In the genomic region with DNA sequence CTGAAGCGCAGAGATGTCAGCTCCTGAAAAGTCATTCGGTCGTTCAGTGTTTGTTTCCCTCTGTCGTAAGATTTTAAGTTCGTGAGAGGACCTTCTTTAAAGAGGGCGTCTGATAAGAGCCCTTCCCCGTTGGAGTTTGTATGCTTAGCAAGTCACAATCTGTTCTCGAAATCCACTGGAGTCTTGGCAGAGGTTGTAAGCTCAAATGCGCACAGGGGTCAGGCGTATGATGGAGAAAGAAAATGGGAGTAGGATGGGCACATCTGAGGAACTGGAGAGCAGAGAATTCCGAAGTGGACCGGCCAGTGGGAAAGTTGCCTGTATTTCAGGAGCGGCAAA, we compare ENCODE assay signal across 8 cellular contexts. TPM values are rescaled to one million over a fixed set of nuclear protein-coding genes. Genes with fewer than 3 reads are reported as not detected.
DNase-seq lines count a peak whose midpoint lies in the region; ATAC-seq and TF ChIP-seq lines count a peak whose summit lies in the region.

No MANE protein-coding gene starts in this region.

- H3K27me3 Mint-ChIP-seq in activated CD4-positive, alpha-beta T cell treated with anti-CD3 and anti-CD28 coated beads, Interleukin-2, amount 10 ng/mL, durations not matched to agents 24 days and 14 days, result peaks cover 10% of the 10 kb centered on the region

- intact Hi-C loops in activated CD4-positive, alpha-beta T cell treated with anti-CD3 and anti-CD28 coated beads, Interleukin-2, amount 10 ng/mL, durations not matched to agents 24 days and 14 days (cut with micrococcal nuclease), result loop anchor here (2.0 kb wide), 1 partner anchor 14 kb away; no protein-coding TSS in a partner anchor
- intact Hi-C loops in uterus (cut with DNase I; ENCODE audit: low total_unique reads), result no loop called here

- H3K9me3 ChIP-seq in endocrine pancreas (ENCODE audit: control insufficient read depth, low read length) (no peaks in the 10 kb centered on the region), mononuclear cell (ENCODE audit: low read depth, low read length) (no peaks in the 10 kb centered on the region), uterus (no peaks in the 10 kb centered on the region)

- no peaks in the 10 kb centered on the region for H3K27me3 ChIP-seq in endocrine pancreas (ENCODE audit: control insufficient read depth, insufficient read depth, low read length)
- no peaks in the 10 kb centered on the region for H3K27me3 ChIP-seq in mononuclear cell (ENCODE audit: insufficient read depth, low read length)
- H3K27me3 ChIP-seq in uterus, result no peaks in the 10 kb centered on the region

- H3K36me3 ChIP-seq in endocrine pancreas (ENCODE audit: control insufficient read depth, insufficient read depth, low read length) (no peaks in the 10 kb centered on the region), uterus (no peaks in the 10 kb centered on the region)

- H3K36me3 Mint-ChIP-seq in activated CD4-positive, alpha-beta T cell treated with anti-CD3 and anti-CD28 coated beads, Interleukin-2, amount 10 ng/mL, durations not matched to agents 24 days and 14 days (ENCODE audit: low read depth), result peaks cover 8% of the 10 kb centered on the region

- peaks cover 7% of the 10 kb centered on the region for H3K9me3 Mint-ChIP-seq in activated CD4-positive, alpha-beta T cell treated with anti-CD3 and anti-CD28 coated beads, Interleukin-2, amount 10 ng/mL, durations not matched to agents 24 days and 14 days

- H3K4me1 ChIP-seq in endocrine pancreas (ENCODE audit: control insufficient read depth, insufficient read depth, low read length) (peaks cover 9% of the 10 kb centered on the region), mononuclear cell (ENCODE audit: insufficient read depth, low read length) (peaks cover 18% of the 10 kb centered on the region), uterus (peaks cover 0 to 7% of the 10 kb centered on the region in 2 donors)

- H3K4me3 Mint-ChIP-seq in activated CD4-positive, alpha-beta T cell treated with anti-CD3 and anti-CD28 coated beads, Interleukin-2, amount 10 ng/mL, durations not matched to agents 24 days and 14 days, result peak overlapping the region; percentile 95

- H3K4me1 Mint-ChIP-seq in activated CD4-positive, alpha-beta T cell treated with anti-CD3 and anti-CD28 coated beads, Interleukin-2, amount 10 ng/mL, durations not matched to agents 24 days and 14 days, result peaks cover 15% of the 10 kb centered on the region

- H3K9ac ChIP-seq in endocrine pancreas (ENCODE audit: control insufficient read depth, insufficient read depth, low read length), result peak overlapping the region; percentile 88

- peak overlapping the region; percentile 79 to 85 for H3K27ac ChIP-seq in uterus

- no peak for TF ChIP-seq CTCF in uterus (IDR thresholded peaks at IDR 0.05)

- DNase-seq in activated CD4-positive, alpha-beta T cell treated with anti-CD3 and anti-CD28 coated beads, Interleukin-2, amount 10 ng/mL, durations not matched to agents 24 days and 14 days, result no peak
- no peak for DNase-seq in activated CD4-positive, alpha-beta T cell treated with anti-CD3 and anti-CD28 coated beads for 48 hours
- peak; percentile 26 for DNase-seq in RKO (ENCODE audit: low spot score)
- peak; percentile 20 to 30 for DNase-seq in uterus
- DNase-seq in activated CD4-positive, alpha-beta T cell treated with anti-CD3 and anti-CD28 coated beads, Interleukin-2, amount 50 U/mL, for 48 hours, result no peak

- H3K27ac Mint-ChIP-seq in activated CD4-positive, alpha-beta T cell treated with anti-CD3 and anti-CD28 coated beads, Interleukin-2, amount 10 ng/mL, durations not matched to agents 24 days and 14 days, result peak overlapping the region; percentile 85

- peak overlapping the region; percentile 84 for H3K4me3 ChIP-seq in endocrine pancreas (ENCODE audit: control insufficient read depth, insufficient read depth, low read length)
- peak overlapping the region; percentile 71 for H3K4me3 ChIP-seq in mononuclear cell (ENCODE audit: low read length)
- H3K4me3 ChIP-seq in uterus, result peak overlapping the region; percentile 59 to 79

- peak; percentile 11 for ATAC-seq in HG02885 (IDR thresholded peaks at IDR 0.05; ENCODE audit: poor library complexity, unreplicated experiment)

- TF ChIP-seq POLR2A in uterus (IDR thresholded peaks at IDR 0.05), result no peak

RNA-seq across cellular contexts. Expression of a gene that starts 0.7 kb away (rescaled TPM):
- 52.5 and 70.4 TPM in 2 replicates for total RNA-seq in activated CD4-positive, alpha-beta T cell treated with anti-CD3 and anti-CD28 coated beads, Interleukin-2, amount 10 ng/mL, durations not matched to agents 24 days and 14 days
- total RNA-seq in mononuclear cell (15.8 TPM), uterus (100 to 1,000 TPM in 3 of 4 donors, 10 to 100 TPM in 1; 93.8 to 167 (median 150) TPM)

Comparison
In these comparisons a context has a peak if more than half of its experiments do, and no peak if none do; other contexts are left out.
1. DNase-seq: peak in RKO (single experiment) and uterus (2 of 2); none in activated CD4-positive, alpha-beta T cell treated with anti-CD3 and anti-CD28 coated beads, Interleukin-2, amount 10 ng/mL, durations not matched to agents 24 days and 14 days (single experiment), activated CD4-positive, alpha-beta T cell treated with anti-CD3 and anti-CD28 coated beads for 48 hours (single experiment) and activated CD4-positive, alpha-beta T cell treated with anti-CD3 and anti-CD28 coated beads, Interleukin-2, amount 50 U/mL, for 48 hours (0 of 2).
2. Peak in every context shown above with its lines, with median percentiles within 50 percentile points of each other: H3K4me3 ChIP-seq.